8 cellular contexts compared by ENCODE assay signal in genomic region chr10:110007701-110008517, GRCh38. TPM values are rescaled to one million over a fixed set of nuclear protein-coding genes. Genes with fewer than 3 reads are reported as not detected.
DNase-seq lines count a peak whose midpoint lies in the region; ATAC-seq and TF ChIP-seq lines count a peak whose summit lies in the region.

A gene with protein sequence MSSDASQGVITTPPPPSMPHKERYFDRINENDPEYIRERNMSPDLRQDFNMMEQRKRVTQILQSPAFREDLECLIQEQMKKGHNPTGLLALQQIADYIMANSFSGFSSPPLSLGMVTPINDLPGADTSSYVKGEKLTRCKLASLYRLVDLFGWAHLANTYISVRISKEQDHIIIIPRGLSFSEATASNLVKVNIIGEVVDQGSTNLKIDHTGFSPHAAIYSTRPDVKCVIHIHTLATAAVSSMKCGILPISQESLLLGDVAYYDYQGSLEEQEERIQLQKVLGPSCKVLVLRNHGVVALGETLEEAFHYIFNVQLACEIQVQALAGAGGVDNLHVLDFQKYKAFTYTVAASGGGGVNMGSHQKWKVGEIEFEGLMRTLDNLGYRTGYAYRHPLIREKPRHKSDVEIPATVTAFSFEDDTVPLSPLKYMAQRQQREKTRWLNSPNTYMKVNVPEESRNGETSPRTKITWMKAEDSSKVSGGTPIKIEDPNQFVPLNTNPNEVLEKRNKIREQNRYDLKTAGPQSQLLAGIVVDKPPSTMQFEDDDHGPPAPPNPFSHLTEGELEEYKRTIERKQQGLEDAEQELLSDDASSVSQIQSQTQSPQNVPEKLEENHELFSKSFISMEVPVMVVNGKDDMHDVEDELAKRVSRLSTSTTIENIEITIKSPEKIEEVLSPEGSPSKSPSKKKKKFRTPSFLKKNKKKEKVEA (plus strand): TSS chr10:110007984. CDS start chr10:110100654, 92,670 bp downstream.

- H3K9me3 Mint-ChIP-seq in activated CD4-positive, alpha-beta memory T cell treated with anti-CD3 and anti-CD28 coated beads for 36 hours = no peaks in the 10 kb centered on the region

- no peak for TF ChIP-seq CTCF in right lobe of liver (IDR thresholded peaks at IDR 0.05)

- ATAC-seq in HG03439 (IDR thresholded peaks at IDR 0.05; ENCODE audit: unreplicated experiment) (peak; percentile 71), right lobe of liver (peak; percentile 90 to 95 (median 90))

- no peaks in the 10 kb centered on the region for H3K36me3 Mint-ChIP-seq in activated CD4-positive, alpha-beta memory T cell treated with anti-CD3 and anti-CD28 coated beads for 36 hours

- intact Hi-C loops in activated CD4-positive, alpha-beta memory T cell treated with anti-CD3 and anti-CD28 coated beads for 36 hours (cut with micrococcal nuclease) = loop anchor here (1.0 to 5.0 kb wide), 4 partner anchors 69 to 349 kb away; partner anchors contain the start of gene SMNDC1
- intact Hi-C loops in right lobe of liver (cut with DNase I) = no loop called here

- H3K27me3 ChIP-seq in BLaER1 (no peaks in the 10 kb centered on the region), right lobe of liver (no peaks in the 10 kb centered on the region)

- H4K20me1 ChIP-seq in BLaER1 = peaks cover 20% of the 10 kb centered on the region

- no peak within 1 kb of the TSS for H3K4me3 Mint-ChIP-seq in activated CD4-positive, alpha-beta memory T cell treated with anti-CD3 and anti-CD28 coated beads for 36 hours

- no peaks in the 10 kb centered on the region for H3K27me3 Mint-ChIP-seq in activated CD4-positive, alpha-beta memory T cell treated with anti-CD3 and anti-CD28 coated beads for 36 hours

- WGBS in right lobe of liver (ENCODE audit: insufficient coverage, low coverage, low lambda C conversion rate, missing lambda C conversion rate) = 0% methylated on average over 32 of the region's 83 CpGs

- CTCF ChIA-PET in activated CD4-positive, alpha-beta memory T cell treated with anti-CD3 and anti-CD28 coated beads for 36 hours (lab: Charles Lee) = interaction anchor here (0.8 to 1.2 kb wide), 6 partner anchors 8 to 124 kb away, joined by 3 to 6 read pairs (median 4); no protein-coding TSS in a partner anchor

- peak within 1 kb of the TSS; percentile 91 for H3K9ac ChIP-seq in BLaER1

- peaks cover 40% of the 10 kb centered on the region for H3K4me1 Mint-ChIP-seq in activated CD4-positive, alpha-beta memory T cell treated with anti-CD3 and anti-CD28 coated beads for 36 hours (ENCODE audit: low read depth)

- H3K9me3 ChIP-seq in BLaER1 (no peaks in the 10 kb centered on the region), right lobe of liver (no peaks in the 10 kb centered on the region)

- TF ChIP-seq POLR2A in right lobe of liver (IDR thresholded peaks at IDR 0.05) = peak; percentile 54

- no peaks in the 10 kb centered on the region for H3K36me3 ChIP-seq in BLaER1
- H3K36me3 ChIP-seq in right lobe of liver = no peaks in the 10 kb centered on the region

- H3K4me1 ChIP-seq in BLaER1 (peaks cover 64% of the 10 kb centered on the region), right lobe of liver (peaks cover 0 to 26% (median 12%) of the 10 kb centered on the region in 4 donors)

- POLR2A ChIA-PET in activated CD4-positive, alpha-beta memory T cell treated with anti-CD3 and anti-CD28 coated beads for 36 hours (lab: Charles Lee) = interaction anchor here (0.7 to 1.5 kb wide), 8 partner anchors 28 to 84 kb away, joined by 3 to 7 read pairs (median 3); partner anchors contain the start of gene XPNPEP1

- H3K27ac ChIP-seq in BLaER1 (peak within 1 kb of the TSS; percentile 94), right lobe of liver (peak within 1 kb of the TSS; percentile 66 to 90 (median 84))

- H3K4me2 ChIP-seq in BLaER1 = peak within 1 kb of the TSS; percentile 96

- H3K27ac Mint-ChIP-seq in activated CD4-positive, alpha-beta memory T cell treated with anti-CD3 and anti-CD28 coated beads for 36 hours = peak within 1 kb of the TSS; percentile 81

- DNase-seq in GM19238 (ENCODE audit: insufficient read length, low spot score) = peak; percentile 81
- DNase-seq in NCI-H774 (lab: John Stamatoyannopoulos, UW) = peak; percentile 67
- DNase-seq in activated CD4-positive, alpha-beta memory T cell treated with anti-CD3 and anti-CD28 coated beads for 36 hours = peak; percentile 92
- DNase-seq in dermis microvascular lymphatic vessel endothelial cell (ENCODE audit: low read depth in 2 of 2) = peak; percentile 65 to 95
- peak; percentile 94 to 97 (median 95) for DNase-seq in right lobe of liver
- peak; percentile 87 to 93 for DNase-seq in stimulated activated CD4-positive, alpha-beta T cell treated with anti-CD3 and anti-CD28 coated beads, Interleukin-4, amount 100 ng/mL, for 4 hours

- H3K4me3 ChIP-seq in BLaER1 (peak within 1 kb of the TSS; percentile 95), right lobe of liver (peak within 1 kb of the TSS; percentile 83 to 94 (median 92))

RNA-seq across cellular contexts. Expression of the gene that starts here (rescaled TPM):
- total RNA-seq in activated CD4-positive, alpha-beta memory T cell treated with anti-CD3 and anti-CD28 coated beads for 36 hours = 10 to 100 TPM; 92.3 to 93.3 TPM
- total RNA-seq in dermis microvascular lymphatic vessel endothelial cell = 292 and 439 TPM in 2 replicates
- 10 to 100 TPM; 11.7 to 71.3 (median 16.2) TPM for total RNA-seq in right lobe of liver

Comparison
In these comparisons a context has a peak if more than half of its experiments do, and no peak if none do; other contexts are left out.
1. Peak in every context shown above with its lines: DNase-seq, ATAC-seq, H3K4me3 ChIP-seq and H3K27ac ChIP-seq.